Comparison of ENCODE assay signal across 32 cellular contexts in genomic region chrX:115013705-115014104, GRCh38. TPM values are rescaled to one million over a fixed set of nuclear protein-coding genes. Genes with fewer than 3 reads are reported as not detected.
A peak's percentile ranks its signal among the peaks of the same experiment; 100 is the strongest.
DNase-seq lines count a peak whose midpoint lies in the region; ATAC-seq and TF ChIP-seq lines count a peak whose summit lies in the region.
"Had no signal": no experiment of that assay in that cellular context is flagged by ENCODE, and none has a peak within 500 bp of the region (broad histone marks: within the 10 kb centered on the region; RNA-seq: fewer than 3 reads in every experiment).

No MANE protein-coding gene starts in this region.

- H3K27ac ChIP-seq in breast epithelium (no peak overlapping the region), mammary epithelial cell (ENCODE audit: insufficient read depth, low read depth, low read length) (peak overlapping the region; percentile 69), prostate gland (no peak overlapping the region), suprapubic skin (no peak overlapping the region)
- H3K27ac ChIP-seq: 22Rv1, lower lobe of right lung, thyroid gland, vagina had no signal

- CTCF ChIA-PET in MCF 10A (lab: Yijun Ruan, JAX) = no interaction called here
- CTCF ChIA-PET in mammary epithelial cell (lab: Charles Lee; ENCODE audit: low non-redundant PET) = no interaction called here

- no TSS peak for BruUV-seq in MCF 10A (replicated peaks; lab: Mats Ljungman, UMichigan)
- no TSS peak for BruUV-seq in mammary epithelial cell (replicated peaks; lab: Mats Ljungman, UMichigan)

- intact Hi-C loops in MCF 10A (cut with micrococcal nuclease) = no loop called here
- intact Hi-C loops in breast epithelium (cut with DNase I; ENCODE audit: low total_unique reads) = no loop called here
- intact Hi-C loops in mammary epithelial cell (cut with micrococcal nuclease) = loop anchor here (5.0 kb wide), 1 partner anchor 36 kb away; no protein-coding TSS in a partner anchor
- intact Hi-C loops in prostate gland (cut with DNase I) = no loop called here

- no peak for TF ChIP-seq POLR2A in breast epithelium (IDR thresholded peaks at IDR 0.05)
- TF ChIP-seq POLR2A in prostate gland (IDR thresholded peaks at IDR 0.05) = no peak
- no peak for TF ChIP-seq POLR2A in suprapubic skin (IDR thresholded peaks at IDR 0.05)

- no peak overlapping the region for H3K27ac Mint-ChIP-seq in MCF 10A (ENCODE audit: low read depth, unreplicated experiment)
- H3K27ac Mint-ChIP-seq: activated CD4-positive, alpha-beta memory T cell treated with anti-CD3 and anti-CD28 coated beads, Interleukin-2, amount 10 ng/mL, durations not matched to agents 7 days and 5 days; activated naive CD8-positive, alpha-beta T cell; CD4-positive, alpha-beta memory T cell; natural killer cell treated with Interleukin-12 subunit alpha and Interleukin-12 subunit beta and Interleukin-15 and Interleukin-18, amount 100 ng/mL, for 72 hours; stimulated activated naive CD8-positive, alpha-beta T cell treated with anti-CD3 and anti-CD28 coated beads, Interleukin-15, amount 100 ng/mL, for 72 hours; T-helper 1 cell treated with Interleukin-12 subunit alpha and Interleukin-12 subunit beta and Interleukin-4 antibody, amounts not matched to agents 30 μg/mL and 1 μg/mL, for 36 hours had no signal

- TF ChIP-seq EP300 in suprapubic skin (IDR thresholded peaks at IDR 0.05) = no peak

- H3K27me3 Mint-ChIP-seq in MCF 10A (ENCODE audit: insufficient read depth, unreplicated experiment) = peaks cover 27% of the 10 kb centered on the region
- H3K27me3 Mint-ChIP-seq: activated CD4-positive, alpha-beta memory T cell treated with anti-CD3 and anti-CD28 coated beads, Interleukin-2, amount 10 ng/mL, durations not matched to agents 7 days and 5 days; activated naive CD8-positive, alpha-beta T cell; CD4-positive, alpha-beta memory T cell; stimulated activated naive CD8-positive, alpha-beta T cell treated with anti-CD3 and anti-CD28 coated beads, Interleukin-15, amount 100 ng/mL, for 72 hours had no signal

- peaks cover 0 to 54% of the 10 kb centered on the region in 2 donors for H3K27me3 ChIP-seq in breast epithelium
- no peaks in the 10 kb centered on the region for H3K27me3 ChIP-seq in mammary epithelial cell (ENCODE audit: insufficient read depth, low read length)
- no peaks in the 10 kb centered on the region for H3K27me3 ChIP-seq in prostate gland (replicated peaks; ENCODE audit: insufficient read depth)
- H3K27me3 ChIP-seq in suprapubic skin = no peaks in the 10 kb centered on the region
- H3K27me3 ChIP-seq: thyroid gland, vagina had no signal

- H3K9me3 Mint-ChIP-seq in MCF 10A (ENCODE audit: unreplicated experiment) = peaks cover 7% of the 10 kb centered on the region
- H3K9me3 Mint-ChIP-seq: activated CD4-positive, alpha-beta memory T cell treated with anti-CD3 and anti-CD28 coated beads, Interleukin-2, amount 10 ng/mL, durations not matched to agents 7 days and 5 days; natural killer cell treated with Interleukin-12 subunit alpha and Interleukin-12 subunit beta and Interleukin-15 and Interleukin-18, amount 100 ng/mL, for 72 hours; stimulated activated naive CD8-positive, alpha-beta T cell treated with anti-CD3 and anti-CD28 coated beads, Interleukin-15, amount 100 ng/mL, for 72 hours; T-helper 1 cell treated with Interleukin-12 subunit alpha and Interleukin-12 subunit beta and Interleukin-4 antibody, amounts not matched to agents 30 μg/mL and 1 μg/mL, for 36 hours had no signal

- TF ChIP-seq CTCF in MCF 10A (IDR thresholded peaks at IDR 0.05; ENCODE audit: unreplicated experiment) (no peak), breast epithelium (IDR thresholded peaks at IDR 0.05) (no peak), mammary epithelial cell (conservative IDR thresholded peaks at IDR 0.05 in 1 of 2, IDR thresholded peaks at IDR 0.05 in 1 of 2; ENCODE audit: extremely low read depth in 1 of 2, insufficient read depth in 1 of 2, low read depth in 1 of 2, low read length in 2 of 2) (no peak), fibroblast of mammary gland (conservative IDR thresholded peaks at IDR 0.05; ENCODE audit: control insufficient read depth, insufficient read depth, low read depth, low read length) (no peak), prostate gland (IDR thresholded peaks at IDR 0.05) (no peak), suprapubic skin (IDR thresholded peaks at IDR 0.05) (no peak)

- in situ Hi-C loops in mammary epithelial cell (cut with MboI; ENCODE audit: low sequenced_read_pairs in 2 of 2) = no loop called here

- ATAC-seq in HG03439 (IDR thresholded peaks at IDR 0.05; ENCODE audit: unreplicated experiment) = no peak
- ATAC-seq: lower lobe of right lung; mucosa of descending colon; natural killer cell treated with Interleukin-12 subunit alpha and Interleukin-12 subunit beta and Interleukin-15 and Interleukin-18, amount 100 ng/mL, for 72 hours; stimulated activated naive CD8-positive, alpha-beta T cell treated with anti-CD3 and anti-CD28 coated beads, Interleukin-15, amount 100 ng/mL, for 72 hours had no signal

- H3K4me3 Mint-ChIP-seq in MCF 10A (ENCODE audit: unreplicated experiment) = no peak overlapping the region
- H3K4me3 Mint-ChIP-seq: activated CD4-positive, alpha-beta memory T cell treated with anti-CD3 and anti-CD28 coated beads, Interleukin-2, amount 10 ng/mL, durations not matched to agents 7 days and 5 days; activated naive CD8-positive, alpha-beta T cell; natural killer cell treated with Interleukin-12 subunit alpha and Interleukin-12 subunit beta and Interleukin-15 and Interleukin-18, amount 100 ng/mL, for 72 hours; stimulated activated naive CD8-positive, alpha-beta T cell treated with anti-CD3 and anti-CD28 coated beads, Interleukin-15, amount 100 ng/mL, for 72 hours; T-helper 1 cell treated with Interleukin-12 subunit alpha and Interleukin-12 subunit beta and Interleukin-4 antibody, amounts not matched to agents 30 μg/mL and 1 μg/mL, for 36 hours had no signal

- POLR2A ChIA-PET in MCF 10A (lab: Yijun Ruan, JAX) = no interaction called here

- H3K9ac ChIP-seq in mammary epithelial cell (ENCODE audit: insufficient read depth, low read length) = no peak overlapping the region

- H2AFZ ChIP-seq in mammary epithelial cell (ENCODE audit: low read depth, low read length) = no peak overlapping the region

- H3K36me3 ChIP-seq in breast epithelium (no peaks in the 10 kb centered on the region), mammary epithelial cell (ENCODE audit: insufficient read depth, low read length) (no peaks in the 10 kb centered on the region), prostate gland (no peaks in the 10 kb centered on the region), suprapubic skin (no peaks in the 10 kb centered on the region)
- H3K36me3 ChIP-seq: lower lobe of right lung, thyroid gland, vagina had no signal

- no peaks in the 10 kb centered on the region for H3K36me3 Mint-ChIP-seq in MCF 10A (ENCODE audit: insufficient read depth, unreplicated experiment)
- H3K36me3 Mint-ChIP-seq: activated naive CD8-positive, alpha-beta T cell; CD4-positive, alpha-beta memory T cell; natural killer cell treated with Interleukin-12 subunit alpha and Interleukin-12 subunit beta and Interleukin-15 and Interleukin-18, amount 100 ng/mL, for 72 hours had no signal

- H3K9me3 ChIP-seq in breast epithelium (no peaks in the 10 kb centered on the region), mammary epithelial cell (replicated peaks; ENCODE audit: insufficient read depth, low read length) (no peaks in the 10 kb centered on the region), prostate gland (no peaks in the 10 kb centered on the region), suprapubic skin (no peaks in the 10 kb centered on the region)
- H3K9me3 ChIP-seq: lower lobe of right lung, mucosa of descending colon, thyroid gland, vagina had no signal

- H3K4me3 ChIP-seq in breast epithelium (no peak overlapping the region), mammary epithelial cell (replicated peaks in 1 of 3; ENCODE audit: insufficient read depth in 1 of 3, low read depth in 2 of 3, low read length in 3 of 3) (no peak overlapping the region), fibroblast of mammary gland (ENCODE audit: control insufficient read depth, low read depth, low read length) (no peak overlapping the region), prostate gland (no peak overlapping the region), suprapubic skin (no peak overlapping the region)
- H3K4me3 ChIP-seq: lower lobe of right lung, mucosa of descending colon, thyroid gland, vagina had no signal

- dilution Hi-C loops in mammary epithelial cell (cut with HindIII; ENCODE audit: low sequenced_read_pairs) = no loop called here

- H3K4me1 ChIP-seq in breast epithelium (no peaks in the 10 kb centered on the region), mammary epithelial cell (ENCODE audit: insufficient read depth, low read length) (peaks cover 2% of the 10 kb centered on the region), prostate gland (replicated peaks) (no peaks in the 10 kb centered on the region), suprapubic skin (no peaks in the 10 kb centered on the region)
- H3K4me1 ChIP-seq: lower lobe of right lung, thyroid gland, vagina had no signal

- H3K4me2 ChIP-seq in mammary epithelial cell (ENCODE audit: insufficient read depth, low read depth, low read length) = no peak overlapping the region

- H3K79me2 ChIP-seq in mammary epithelial cell (ENCODE audit: insufficient read depth, low read length) = no peaks in the 10 kb centered on the region

- H3K4me1 Mint-ChIP-seq in MCF 10A (ENCODE audit: insufficient read depth, unreplicated experiment) = no peaks in the 10 kb centered on the region
- H3K4me1 Mint-ChIP-seq: activated CD4-positive, alpha-beta memory T cell treated with anti-CD3 and anti-CD28 coated beads, Interleukin-2, amount 10 ng/mL, durations not matched to agents 7 days and 5 days; stimulated activated naive CD8-positive, alpha-beta T cell treated with anti-CD3 and anti-CD28 coated beads, Interleukin-15, amount 100 ng/mL, for 72 hours had no signal

- DNase-seq in MCF 10A (ENCODE audit: unreplicated experiment) (peak; percentile 46), breast epithelium (ENCODE audit: low spot score in 2 of 2) (no peak), mammary epithelial cell (peak; percentile 48), fibroblast of mammary gland (ENCODE audit: low read depth) (peak; percentile 51), NCI-H345 (lab: John Stamatoyannopoulos, UW) (no peak), prostate gland (ENCODE audit: low spot score) (no peak), suprapubic skin (ENCODE audit: low spot score in 2 of 2) (no peak)
- DNase-seq: activated CD4-positive, alpha-beta memory T cell treated with anti-CD3 and anti-CD28 coated beads, Interleukin-2, amount 10 ng/mL, durations not matched to agents 7 days and 5 days; activated CD4-positive, alpha-beta T cell treated with anti-CD3 and anti-CD28 coated beads for 1 hour; AML-193; CD4-positive, alpha-beta memory T cell; cerebellar nuclear complex; erythroblast; glutamatergic neuron; GOT3; lower lobe of right lung; mucosa of descending colon; NCI-H1105; NCI-H187 treated with DMSO at 0.1 percent for 48 hours; NCI-H69; retina; small intestine; stimulated activated CD4-positive, alpha-beta T cell treated with anti-CD3 and anti-CD28 coated beads, Interleukin-1b, Interleukin-23, amount 100 ng/mL, for 48 hours; stimulated activated CD8-positive, alpha-beta memory T cell treated with anti-CD3 and anti-CD28 coated beads, Interleukin-4, amount 100 ng/mL, for 48 hours; stimulated activated naive CD8-positive, alpha-beta T cell treated with anti-CD3 and anti-CD28 coated beads, Interleukin-15, amount 100 ng/mL, for 72 hours; thyroid gland had no signal

- WGBS in mammary epithelial cell (ENCODE audit: low coverage, missing lambda C conversion rate) = 38% methylated on average over 3 of the region's 3 CpGs
- WGBS in prostate gland = 72% methylated on average over 3 of the region's 3 CpGs
- WGBS in suprapubic skin = 69% methylated on average over 3 of the region's 3 CpGs

- H4K20me1 ChIP-seq in mammary epithelial cell (ENCODE audit: insufficient read depth, low read length) = no peaks in the 10 kb centered on the region

RNA-seq across cellular contexts. Expression of gene IL13RA2, which starts 3.7 kb away (rescaled TPM):
- 0.23 and 0.54 TPM in 2 replicates for total RNA-seq in MCF 10A (2022)
- under 1 TPM in 2 of 3 donors, not detected in 1; 0.32 to 0.88 TPM for total RNA-seq in breast epithelium
- total RNA-seq in mammary epithelial cell = 1 to 10 TPM in 1 of 2 donors, under 1 TPM in 1; 0.17 to 5.7 TPM
- 2.9 TPM for polyA plus RNA-seq in mammary epithelial cell
- not detected for polyA minus RNA-seq in mammary epithelial cell
- 1 to 10 TPM; 3.4 to 5.2 TPM for total RNA-seq in prostate gland
- total RNA-seq in suprapubic skin = under 1 TPM in 1 of 4 donors, not detected in 3; 0.81 TPM
- total RNA-seq: activated CD4-positive, alpha-beta memory T cell treated with anti-CD3 and anti-CD28 coated beads, Interleukin-2, amount 10 ng/mL, durations not matched to agents 7 days and 5 days; CD4-positive, alpha-beta memory T cell; natural killer cell treated with Interleukin-12 subunit alpha and Interleukin-12 subunit beta and Interleukin-15 and Interleukin-18, amount 100 ng/mL, for 72 hours had no signal
- polyA plus RNA-seq: CD4-positive, alpha-beta memory T cell had no signal

Comparison
In these comparisons a context has a peak if more than half of its experiments do, and no peak if none do; other contexts are left out.
1. DNase-seq: peak in MCF 10A (single experiment), mammary epithelial cell (single experiment) and fibroblast of mammary gland (single experiment); none in breast epithelium (0 of 2), NCI-H345 (single experiment), prostate gland (single experiment) and suprapubic skin (0 of 2).